In the genomic region with DNA sequence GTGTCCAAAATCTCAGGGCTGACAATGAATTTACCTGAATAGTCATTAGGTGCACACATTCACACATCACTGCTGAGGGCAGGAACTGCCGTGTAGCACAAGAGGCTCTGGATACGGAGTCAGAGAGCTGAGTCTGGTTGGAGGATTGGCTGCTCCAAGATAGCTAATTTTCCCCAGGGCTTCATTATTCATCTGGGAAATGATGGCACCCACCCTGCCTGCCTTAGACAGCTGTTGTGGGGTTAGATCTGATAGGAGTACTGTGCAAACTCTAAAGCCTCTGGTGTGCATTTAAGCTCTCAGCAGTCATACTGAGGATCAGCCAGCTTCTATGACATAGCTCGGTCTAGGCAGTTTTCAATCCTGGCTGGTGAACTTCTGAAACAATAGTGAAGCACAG, we compare ENCODE assay signal across 13 cellular contexts.
A peak's percentile ranks its signal among the peaks of the same experiment; 100 is the strongest.
DNase-seq lines count a peak whose midpoint lies in the region; ATAC-seq and TF ChIP-seq lines count a peak whose summit lies in the region.
"Had no signal": no experiment of that assay in that cellular context is flagged by ENCODE, and none has a peak within 500 bp of the region (broad histone marks: within the 10 kb centered on the region; RNA-seq: fewer than 3 reads in every experiment).

No MANE protein-coding gene starts in this region.

- no peak overlapping the region for H3K27ac ChIP-seq in left lung
- H3K27ac ChIP-seq: PC-9 had no signal

- ATAC-seq in HG03521 (IDR thresholded peaks at IDR 0.05; ENCODE audit: unreplicated experiment) = no peak
- ATAC-seq in left lung = no peak
- ATAC-seq: T-helper 17 cell had no signal

- H3K4me3 ChIP-seq in left lung = no peak overlapping the region
- H3K4me3 ChIP-seq: PC-9 had no signal

- H3K36me3 ChIP-seq in left lung = no peaks in the 10 kb centered on the region

- H3K27me3 ChIP-seq in left lung = peaks cover 0 to 36% of the 10 kb centered on the region in 2 donors

- no peaks in the 10 kb centered on the region for H3K4me1 ChIP-seq in left lung

- DNase-seq in D341Med (ENCODE audit: low spot score) (peak; percentile 60), NCI-H1092 treated with DMSO at 0.1 percent for 48 hours (lab: John Stamatoyannopoulos, UW) (peak; percentile 64), NCI-H526 (lab: John Stamatoyannopoulos, UW) (peak; percentile 22 to 38), SK-N-DZ (ENCODE audit: low spot score) (peak; percentile 61), SIG-M5 (lab: John Stamatoyannopoulos, UW) (no peak), HuH-7.5 (ENCODE audit: low spot score) (no peak), left lung (no peak)
- DNase-seq: CD4-positive, CD25-positive, alpha-beta regulatory T cell; GDM1; KG1; PC-9; T-helper 17 cell had no signal

- no peak for TF ChIP-seq CTCF in left lung (IDR thresholded peaks at IDR 0.05)

- H3K9me3 ChIP-seq in left lung = no peaks in the 10 kb centered on the region

- intact Hi-C loops in left lung (cut with DNase I) = no loop called here

Comparison
In these comparisons a context has a peak if more than half of its experiments do, and no peak if none do; other contexts are left out.
1. DNase-seq: peak in D341Med (single experiment), NCI-H1092 treated with DMSO at 0.1 percent for 48 hours (single experiment), NCI-H526 (2 of 2) and SK-N-DZ (single experiment); none in SIG-M5 (single experiment), HuH-7.5 (single experiment) and left lung (0 of 2).